In genomic region chr17:18259621-18260331, GRCh38 we compare ENCODE assay signal across 8 cellular contexts. TPM values are rescaled to one million over a fixed set of nuclear protein-coding genes. Genes with fewer than 3 reads are reported as not detected.
DNase-seq lines count a peak whose midpoint lies in the region; ATAC-seq and TF ChIP-seq lines count a peak whose summit lies in the region.

No MANE protein-coding gene starts in this region.

- no peak for TF ChIP-seq CTCF in right atrium auricular region (IDR thresholded peaks at IDR 0.05)
- no peak for TF ChIP-seq CTCF in thoracic aorta (IDR thresholded peaks at IDR 0.05)

- intact Hi-C loops in Right ventricle myocardium inferior (cut with DNase I) (loop anchor here (1.0 to 2.0 kb wide), 2 partner anchors 55 to 119 kb away; partner anchors contain the start of genes SMCR8 and TOP3A), posterior cingulate gyrus (cut with DNase I) (loop anchor here (2.0 to 5.0 kb wide), 2 partner anchors 32 to 55 kb away; partner anchors contain the start of genes LLGL1, SMCR8 and TOP3A)

- H3K4me1 ChIP-seq in right atrium auricular region = peaks cover 0 to 56% of the 10 kb centered on the region in 2 donors
- peaks cover 29 to 48% of the 10 kb centered on the region in 2 donors for H3K4me1 ChIP-seq in thoracic aorta (ENCODE audit: control insufficient read depth in 1 of 2, low read depth in 2 of 2)

- no peak for ATAC-seq in Right ventricle myocardium inferior
- no peak for ATAC-seq in activated CD8-positive, alpha-beta T cell treated with anti-CD3 and anti-CD28 coated beads, Interleukin-2, amount 10 ng/mL, durations not matched to agents 7 days and 5 days
- no peak for ATAC-seq in thoracic aorta (ENCODE audit: insufficient number of reproducible peaks, low FRiP score, low read depth)

- POLR2A ChIA-PET in activated CD8-positive, alpha-beta T cell treated with anti-CD3 and anti-CD28 coated beads, Interleukin-2, amount 10 ng/mL, durations not matched to agents 7 days and 5 days (lab: Charles Lee) = interaction anchor here (0.6 to 0.7 kb wide), 2 partner anchors 76 to 84 kb away, joined by 3 read pairs; partner anchors contain the start of gene ALKBH5

- peaks cover 40% of the 10 kb centered on the region for H3K4me1 Mint-ChIP-seq in activated CD8-positive, alpha-beta T cell treated with anti-CD3 and anti-CD28 coated beads, Interleukin-2, amount 10 ng/mL, durations not matched to agents 7 days and 5 days (ENCODE audit: low read depth)
- peaks cover 35 to 47% of the 10 kb centered on the region in 2 donors for H3K4me1 Mint-ChIP-seq in immature natural killer cell

- H3K27ac Mint-ChIP-seq in activated CD8-positive, alpha-beta T cell treated with anti-CD3 and anti-CD28 coated beads, Interleukin-2, amount 10 ng/mL, durations not matched to agents 7 days and 5 days = peak overlapping the region; percentile 87
- peak overlapping the region; percentile 51 to 89 (median 84) for H3K27ac Mint-ChIP-seq in immature natural killer cell

- H3K4me3 Mint-ChIP-seq in activated CD8-positive, alpha-beta T cell treated with anti-CD3 and anti-CD28 coated beads, Interleukin-2, amount 10 ng/mL, durations not matched to agents 7 days and 5 days = peak overlapping the region; percentile 78
- peak overlapping the region; percentile 78 to 82 (median 79) for H3K4me3 Mint-ChIP-seq in immature natural killer cell

- DNase-seq in right atrium auricular region (ENCODE audit: low spot score) (no peak), Right ventricle myocardium inferior (ENCODE audit: missing footprints) (no peak), immature natural killer cell (no peak), thoracic aorta (ENCODE audit: low spot score) (no peak), COLO829 (ENCODE audit: low spot score) (no peak), NCI-H2107 (lab: John Stamatoyannopoulos, UW) (no peak), posterior cingulate gyrus (no peak)
- no peak for DNase-seq in activated CD8-positive, alpha-beta T cell treated with anti-CD3 and anti-CD28 coated beads, Interleukin-2, amount 10 ng/mL, durations not matched to agents 7 days and 5 days

- H3K9me3 Mint-ChIP-seq in activated CD8-positive, alpha-beta T cell treated with anti-CD3 and anti-CD28 coated beads, Interleukin-2, amount 10 ng/mL, durations not matched to agents 7 days and 5 days (ENCODE audit: insufficient read depth) = no peaks in the 10 kb centered on the region
- no peaks in the 10 kb centered on the region for H3K9me3 Mint-ChIP-seq in immature natural killer cell

- H3K36me3 Mint-ChIP-seq in activated CD8-positive, alpha-beta T cell treated with anti-CD3 and anti-CD28 coated beads, Interleukin-2, amount 10 ng/mL, durations not matched to agents 7 days and 5 days (ENCODE audit: low read depth) = peaks cover 19% of the 10 kb centered on the region
- H3K36me3 Mint-ChIP-seq in immature natural killer cell = peaks cover 0 to 4% (median 4%) of the 10 kb centered on the region in 3 donors

- no peaks in the 10 kb centered on the region for H3K27me3 Mint-ChIP-seq in activated CD8-positive, alpha-beta T cell treated with anti-CD3 and anti-CD28 coated beads, Interleukin-2, amount 10 ng/mL, durations not matched to agents 7 days and 5 days (ENCODE audit: low read depth)
- H3K27me3 Mint-ChIP-seq in immature natural killer cell (ENCODE audit: low read depth in 3 of 3) = peaks cover 0 to 3% (median 0%) of the 10 kb centered on the region in 3 donors

- H3K36me3 ChIP-seq in right atrium auricular region (peaks cover 39% of the 10 kb centered on the region), thoracic aorta (peaks cover 29% of the 10 kb centered on the region)

- H3K27me3 ChIP-seq in right atrium auricular region (no peaks in the 10 kb centered on the region), thoracic aorta (replicated peaks; ENCODE audit: insufficient read depth) (no peaks in the 10 kb centered on the region)

- no peaks in the 10 kb centered on the region for H3K9me3 ChIP-seq in right atrium auricular region
- no peaks in the 10 kb centered on the region for H3K9me3 ChIP-seq in thoracic aorta

- CTCF ChIA-PET in activated CD8-positive, alpha-beta T cell treated with anti-CD3 and anti-CD28 coated beads, Interleukin-2, amount 10 ng/mL, durations not matched to agents 7 days and 5 days (lab: Charles Lee) = interaction anchor here (1.8 kb wide), 1 partner anchor 11 kb away, joined by 6 read pairs; no protein-coding TSS in a partner anchor

- H3K4me3 ChIP-seq in right atrium auricular region (peak overlapping the region; percentile 80 to 90), thoracic aorta (peak overlapping the region; percentile 85)

- H3K27ac ChIP-seq in right atrium auricular region (peak overlapping the region; percentile 96 to 97), thoracic aorta (peak overlapping the region; percentile 36 to 96)

RNA-seq across cellular contexts. Expression of gene MIEF2, which starts 0.7 kb away (rescaled TPM):
- total RNA-seq in right atrium auricular region = 10 to 100 TPM; 14.1 to 20.2 TPM
- 31.3 TPM for total RNA-seq in Right ventricle myocardium inferior
- total RNA-seq in activated CD8-positive, alpha-beta T cell treated with anti-CD3 and anti-CD28 coated beads, Interleukin-2, amount 10 ng/mL, durations not matched to agents 7 days and 5 days = 10 to 100 TPM in 1 of 2 experiments, 1 to 10 TPM in 1; 9.0 to 11.1 TPM
- 10 to 100 TPM; 14.9 to 20.1 (median 17.4) TPM for polyA plus RNA-seq in immature natural killer cell
- 10 to 100 TPM; 31.7 to 33.8 TPM for total RNA-seq in thoracic aorta

RNA-seq across cellular contexts. Expression of gene FLII, which starts 1.2 kb away (rescaled TPM):
- 100 to 1,000 TPM; 232 to 306 TPM for total RNA-seq in right atrium auricular region
- total RNA-seq in Right ventricle myocardium inferior = 299 TPM
- total RNA-seq in activated CD8-positive, alpha-beta T cell treated with anti-CD3 and anti-CD28 coated beads, Interleukin-2, amount 10 ng/mL, durations not matched to agents 7 days and 5 days = 100 to 1,000 TPM; 338 to 364 TPM
- polyA plus RNA-seq in immature natural killer cell = 100 to 1,000 TPM in 1 of 3 donors, 10 to 100 TPM in 2; 77.7 to 164 (median 83.7) TPM
- 100 to 1,000 TPM; 309 to 312 TPM for total RNA-seq in thoracic aorta

RNA-seq across cellular contexts. Expression of gene LLGL1, which starts 34.3 kb away (rescaled TPM):
- total RNA-seq in right atrium auricular region (10 to 100 TPM; 12.6 to 16.7 TPM), Right ventricle myocardium inferior (8.4 TPM), thoracic aorta (10 to 100 TPM; 17.1 to 30.3 TPM)
- 10 to 100 TPM; 27.1 to 27.3 TPM for total RNA-seq in activated CD8-positive, alpha-beta T cell treated with anti-CD3 and anti-CD28 coated beads, Interleukin-2, amount 10 ng/mL, durations not matched to agents 7 days and 5 days
- polyA plus RNA-seq in immature natural killer cell = 1 to 10 TPM in 2 of 3 donors, not detected in 1; 2.0 to 3.1 TPM

RNA-seq across cellular contexts. Expression of gene TOP3A, which starts 55.0 kb away (rescaled TPM):
- 10 to 100 TPM; 12.6 to 18.8 TPM for total RNA-seq in right atrium auricular region
- total RNA-seq in Right ventricle myocardium inferior = 10.4 TPM
- 10 to 100 TPM; 75.9 to 77.3 TPM for total RNA-seq in activated CD8-positive, alpha-beta T cell treated with anti-CD3 and anti-CD28 coated beads, Interleukin-2, amount 10 ng/mL, durations not matched to agents 7 days and 5 days
- polyA plus RNA-seq in immature natural killer cell = 10 to 100 TPM in 2 of 3 donors, 1 to 10 TPM in 1; 4.8 to 32.7 (median 15.2) TPM
- 10 to 100 TPM; 33.4 to 54.6 TPM for total RNA-seq in thoracic aorta

RNA-seq across cellular contexts. Expression of gene SMCR8, which starts 55.3 kb away (rescaled TPM):
- 10 to 100 TPM; 11.1 to 11.4 TPM for total RNA-seq in right atrium auricular region
- total RNA-seq in Right ventricle myocardium inferior = 11.8 TPM
- total RNA-seq in activated CD8-positive, alpha-beta T cell treated with anti-CD3 and anti-CD28 coated beads, Interleukin-2, amount 10 ng/mL, durations not matched to agents 7 days and 5 days = 10 to 100 TPM; 23.7 TPM
- 1 to 10 TPM in 2 of 3 donors, under 1 TPM in 1; 0.02 to 3.6 (median 1.5) TPM for polyA plus RNA-seq in immature natural killer cell
- 10 to 100 TPM; 12.6 to 21.5 TPM for total RNA-seq in thoracic aorta
